Comparison of ENCODE assay signal across 8 cellular contexts in genomic region chr7:158541330-158542010, GRCh38. TPM values are rescaled to one million over a fixed set of nuclear protein-coding genes. Genes with fewer than 3 reads are reported as not detected.
DNase-seq lines count a peak whose midpoint lies in the region; ATAC-seq and TF ChIP-seq lines count a peak whose summit lies in the region.

No MANE protein-coding gene starts in this region.

- H3K4me3 ChIP-seq in WERI-Rb-1 (ENCODE audit: low read depth, low read length) = no peak overlapping the region

- no peak overlapping the region for H3K27ac Mint-ChIP-seq in activated naive CD4-positive, alpha-beta T cell treated with anti-CD3 and anti-CD28 coated beads for 36 hours

- no peak overlapping the region for H3K4me3 Mint-ChIP-seq in activated naive CD4-positive, alpha-beta T cell treated with anti-CD3 and anti-CD28 coated beads for 36 hours

- intact Hi-C loops in activated naive CD4-positive, alpha-beta T cell treated with anti-CD3 and anti-CD28 coated beads for 36 hours (cut with micrococcal nuclease) = no loop called here

- no peaks in the 10 kb centered on the region for H3K27me3 Mint-ChIP-seq in activated naive CD4-positive, alpha-beta T cell treated with anti-CD3 and anti-CD28 coated beads for 36 hours (ENCODE audit: low read depth)

- ATAC-seq in HG03460 (IDR thresholded peaks at IDR 0.05; ENCODE audit: unreplicated experiment) (peak; percentile 92), HG03521 (IDR thresholded peaks at IDR 0.05; ENCODE audit: unreplicated experiment) (no peak), GM18520 (IDR thresholded peaks at IDR 0.05; ENCODE audit: unreplicated experiment) (no peak)

- no peaks in the 10 kb centered on the region for H3K9me3 Mint-ChIP-seq in activated naive CD4-positive, alpha-beta T cell treated with anti-CD3 and anti-CD28 coated beads for 36 hours

- H3K36me3 Mint-ChIP-seq in activated naive CD4-positive, alpha-beta T cell treated with anti-CD3 and anti-CD28 coated beads for 36 hours (ENCODE audit: low read depth) = no peaks in the 10 kb centered on the region

- no peaks in the 10 kb centered on the region for H3K27me3 ChIP-seq in WERI-Rb-1 (ENCODE audit: insufficient read depth, low read depth, severe bottlenecking)

- no peaks in the 10 kb centered on the region for H3K9me3 ChIP-seq in WERI-Rb-1 (ENCODE audit: severe bottlenecking)

- CTCF ChIA-PET in activated naive CD4-positive, alpha-beta T cell treated with anti-CD3 and anti-CD28 coated beads for 36 hours (lab: Charles Lee) = interaction anchor here (1.2 kb wide), 1 partner anchor 435 kb away, joined by 5 read pairs; no protein-coding TSS in a partner anchor

- no peak for TF ChIP-seq CTCF in WERI-Rb-1 (IDR thresholded peaks at IDR 0.05; ENCODE audit: low read depth, low read length)

- DNase-seq in activated naive CD4-positive, alpha-beta T cell treated with anti-CD3 and anti-CD28 coated beads for 36 hours = peak; percentile 31
- DNase-seq in activated naive CD4-positive, alpha-beta T cell treated with anti-CD3 and anti-CD28 coated beads, Interleukin-2, amount 50 U/mL, for 16 hours = no peak
- peak; percentile 88 for DNase-seq in WERI-Rb-1
- DNase-seq in stimulated activated CD4-positive, alpha-beta T cell treated with anti-CD3 and anti-CD28 coated beads, Interleukin-4, amount 100 ng/mL, for 48 hours (ENCODE audit: low read depth in 2 of 2) = peak; percentile 2 to 4
- no peak for DNase-seq in DMS 273 (lab: John Stamatoyannopoulos, UW; ENCODE audit: unreplicated experiment)

- H3K27ac ChIP-seq in WERI-Rb-1 = peak overlapping the region; percentile 73

- H3K4me1 Mint-ChIP-seq in activated naive CD4-positive, alpha-beta T cell treated with anti-CD3 and anti-CD28 coated beads for 36 hours (ENCODE audit: low read depth) = peaks cover 5% of the 10 kb centered on the region

- no peaks in the 10 kb centered on the region for H3K36me3 ChIP-seq in WERI-Rb-1

RNA-seq across cellular contexts. Expression of gene PTPRN2, which starts 46.2 kb away (rescaled TPM):
- under 1 TPM; 0.54 to 0.62 TPM for total RNA-seq in activated naive CD4-positive, alpha-beta T cell treated with anti-CD3 and anti-CD28 coated beads for 36 hours

Comparison
In these comparisons a context has a peak if more than half of its experiments do, and no peak if none do; other contexts are left out.
1. DNase-seq: peak in activated naive CD4-positive, alpha-beta T cell treated with anti-CD3 and anti-CD28 coated beads for 36 hours (single experiment), WERI-Rb-1 (single experiment) and stimulated activated CD4-positive, alpha-beta T cell treated with anti-CD3 and anti-CD28 coated beads, Interleukin-4, amount 100 ng/mL, for 48 hours (2 of 2); none in activated naive CD4-positive, alpha-beta T cell treated with anti-CD3 and anti-CD28 coated beads, Interleukin-2, amount 50 U/mL, for 16 hours (single experiment) and DMS 273 (single experiment).